In the genomic region with DNA sequence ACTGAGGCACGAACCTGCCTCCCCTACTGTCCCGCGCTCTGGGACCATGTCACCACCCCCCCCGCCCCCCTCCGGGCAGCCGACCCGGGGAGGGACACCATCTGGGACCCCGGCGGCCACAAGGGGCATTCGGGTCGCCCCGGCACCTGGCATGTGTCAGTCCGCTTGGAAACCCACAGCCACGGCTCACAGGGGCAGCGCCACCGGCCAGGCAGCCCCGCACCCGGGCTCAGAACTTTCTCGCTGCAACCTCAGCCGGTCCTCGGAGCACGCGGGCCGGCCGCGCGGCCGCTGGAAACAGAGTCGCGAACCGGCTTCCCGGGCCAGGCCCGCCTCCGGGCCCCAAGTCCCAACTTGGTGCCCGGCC, we compare ENCODE assay signal across 8 cellular contexts.
DNase-seq lines count a peak whose midpoint lies in the region; ATAC-seq lines count a peak whose summit lies in the region.

No MANE protein-coding gene starts in this region.

- peak overlapping the region; percentile 88 to 90 for H3K4me3 Mint-ChIP-seq in stimulated activated naive CD8-positive, alpha-beta T cell treated with anti-CD3 and anti-CD28 coated beads, Interleukin-15, amount 100 ng/mL, for 72 hours

- no peaks in the 10 kb centered on the region for H3K36me3 ChIP-seq in adipocyte (ENCODE audit: control insufficient read depth, insufficient read depth, low read length, severe bottlenecking)

- peaks cover 7% of the 10 kb centered on the region for H3K27me3 Mint-ChIP-seq in stimulated activated naive CD8-positive, alpha-beta T cell treated with anti-CD3 and anti-CD28 coated beads, Interleukin-15, amount 100 ng/mL, for 72 hours

- peaks cover 57% of the 10 kb centered on the region for H3K4me1 Mint-ChIP-seq in stimulated activated naive CD8-positive, alpha-beta T cell treated with anti-CD3 and anti-CD28 coated beads, Interleukin-15, amount 100 ng/mL, for 72 hours

- no peaks in the 10 kb centered on the region for H3K9me3 ChIP-seq in adipocyte (ENCODE audit: control insufficient read depth, low read length)

- peak; percentile 13 for ATAC-seq in HG03045 (IDR thresholded peaks at IDR 0.05; ENCODE audit: unreplicated experiment)
- ATAC-seq in stimulated activated naive CD8-positive, alpha-beta T cell treated with anti-CD3 and anti-CD28 coated beads, Interleukin-15, amount 100 ng/mL, for 72 hours = peak; percentile 18

- no peaks in the 10 kb centered on the region for H3K9me3 Mint-ChIP-seq in stimulated activated naive CD8-positive, alpha-beta T cell treated with anti-CD3 and anti-CD28 coated beads, Interleukin-15, amount 100 ng/mL, for 72 hours

- H3K27me3 ChIP-seq in adipocyte (replicated peaks; ENCODE audit: control insufficient read depth, insufficient read depth, low read length) = no peaks in the 10 kb centered on the region

- H3K4me3 ChIP-seq in adipocyte (ENCODE audit: low read length) = peak overlapping the region; percentile 81

- peak overlapping the region; percentile 79 for H3K9ac ChIP-seq in adipocyte (ENCODE audit: low read length)

- peak overlapping the region; percentile 12 to 90 for H3K27ac Mint-ChIP-seq in stimulated activated naive CD8-positive, alpha-beta T cell treated with anti-CD3 and anti-CD28 coated beads, Interleukin-15, amount 100 ng/mL, for 72 hours

- peaks cover 41% of the 10 kb centered on the region for H3K4me1 ChIP-seq in adipocyte (ENCODE audit: control insufficient read depth, insufficient read depth, low read length)

- DNase-seq in COLO668 (lab: John Stamatoyannopoulos, UW; ENCODE audit: unreplicated experiment) (peak; percentile 45), adipocyte (ENCODE audit: low read depth) (peak; percentile 56), iPS-NIHi11 (ENCODE audit: low spot score) (peak; percentile 62), cortex of kidney (lab: John Stamatoyannopoulos, UW) (no peak), DMS79 (lab: John Stamatoyannopoulos, UW) (no peak), amygdala (lab: John Stamatoyannopoulos, UW) (no peak)
- DNase-seq in stimulated activated naive CD8-positive, alpha-beta T cell treated with anti-CD3 and anti-CD28 coated beads, Interleukin-15, amount 100 ng/mL, for 72 hours = peak in 1 of 2 donors; percentile 21

Comparison
In these comparisons a context has a peak if more than half of its experiments do, and no peak if none do; other contexts are left out.
1. DNase-seq: peak in COLO668 (single experiment), adipocyte (single experiment) and iPS-NIHi11 (single experiment); none in cortex of kidney (single experiment), DMS79 (single experiment) and amygdala (0 of 56).